11 cellular contexts compared by ENCODE assay signal in the genomic region with DNA sequence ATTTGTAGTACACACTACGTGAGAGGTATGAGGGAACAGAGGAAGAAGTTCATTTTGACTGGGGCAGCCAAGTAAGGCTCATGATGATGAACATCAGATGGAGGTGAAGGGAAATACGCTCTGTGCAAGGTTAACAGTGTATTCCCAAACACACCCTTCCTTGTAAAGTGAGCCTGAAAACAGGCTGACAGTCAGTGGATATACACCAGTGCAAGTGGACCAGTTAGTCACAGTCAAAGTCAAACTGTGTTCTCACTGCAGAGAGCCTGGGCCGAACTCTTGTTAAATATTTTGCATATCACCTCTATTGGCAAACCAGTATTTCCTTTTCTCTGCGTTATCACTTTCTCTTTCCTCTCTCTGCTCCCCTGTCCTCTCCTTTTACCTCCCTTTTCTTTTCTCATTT. TPM values are rescaled to one million over a fixed set of nuclear protein-coding genes. Genes with fewer than 3 reads are reported as not detected.
A peak's percentile ranks its signal among the peaks of the same experiment; 100 is the strongest.
DNase-seq lines count a peak whose midpoint lies in the region; ATAC-seq, FAIRE-seq and TF ChIP-seq lines count a peak whose summit lies in the region.
"Had no signal": no experiment of that assay in that cellular context is flagged by ENCODE, and none has a peak within 500 bp of the region (broad histone marks: within the 10 kb centered on the region; RNA-seq: fewer than 3 reads in every experiment).

No MANE protein-coding gene starts in this region.

- peaks cover 1% of the 10 kb centered on the region for H3K36me3 Mint-ChIP-seq in progenitor cell of endocrine pancreas (ENCODE audit: insufficient read depth)

- H3K27ac Mint-ChIP-seq in progenitor cell of endocrine pancreas: no peak overlapping the region

- TF ChIP-seq CTCF in progenitor cell of endocrine pancreas (IDR thresholded peaks at IDR 0.05; ENCODE audit: unreplicated experiment): no peak

- ATAC-seq in GM18867 (IDR thresholded peaks at IDR 0.05; ENCODE audit: unreplicated experiment) (peak; percentile 86), GM21576 (IDR thresholded peaks at IDR 0.05; ENCODE audit: unreplicated experiment) (peak; percentile 62), HG03520 (IDR thresholded peaks at IDR 0.05; ENCODE audit: unreplicated experiment) (peak; percentile 76)
- ATAC-seq: SK-N-SH treated with all-trans-retinoic acid at 6 μM for 48 hours had no signal

- H3K4me3 Mint-ChIP-seq in progenitor cell of endocrine pancreas (ENCODE audit: low read depth): no peak overlapping the region

- FAIRE-seq in RCC 7860 (lab: Jason Lieb, UNC): no peak

- no peaks in the 10 kb centered on the region for H3K27me3 Mint-ChIP-seq in progenitor cell of endocrine pancreas

- H3K9me3 Mint-ChIP-seq in progenitor cell of endocrine pancreas (ENCODE audit: low read depth): peaks cover 3% of the 10 kb centered on the region

- peaks cover 12% of the 10 kb centered on the region for H3K4me1 Mint-ChIP-seq in progenitor cell of endocrine pancreas (ENCODE audit: low read depth)

- peak; percentile 54 for DNase-seq in germinal center (ENCODE audit: low spot score)
- no peak for DNase-seq in progenitor cell of endocrine pancreas (ENCODE audit: low spot score, unreplicated experiment)
- no peak for DNase-seq in amniotic stem cell (lab: John Stamatoyannopoulos, UW)
- no peak for DNase-seq in RCC 7860 (ENCODE audit: low spot score)
- DNase-seq in stimulated activated CD4-positive, alpha-beta T cell treated with anti-CD3 and anti-CD28 coated beads, Interleukin-2, amount 100 ng/mL, for 24 hours: no peak
- DNase-seq: aorta had no signal

RNA-seq across cellular contexts. Expression of a gene that starts 23.4 kb away (rescaled TPM):
- 4.5 and 5.5 TPM in 2 replicates for total RNA-seq in progenitor cell of endocrine pancreas
- total RNA-seq: M059J had no signal
